8 cellular contexts compared by ENCODE assay signal in genomic region chr1:19596719-19597462, GRCh38. TPM values are rescaled to one million over a fixed set of nuclear protein-coding genes. Genes with fewer than 3 reads are reported as not detected.
DNase-seq lines count a peak whose midpoint lies in the region; ATAC-seq and TF ChIP-seq lines count a peak whose summit lies in the region.

No MANE protein-coding gene starts in this region.

- H3K4me1 ChIP-seq in BLaER1 (peaks cover 19% of the 10 kb centered on the region), colonic mucosa (peaks cover 3% of the 10 kb centered on the region)

- H3K9ac ChIP-seq in BLaER1 (peak overlapping the region; percentile 97), colonic mucosa (ENCODE audit: low read depth in 2 of 2, low read length in 2 of 2) (peak overlapping the region; percentile 96 to 99)

- H3K27ac ChIP-seq in BLaER1 (peak overlapping the region; percentile 96), colonic mucosa (peak overlapping the region; percentile 96)

- H3K4me3 ChIP-seq in BLaER1 (peak overlapping the region; percentile 96), colonic mucosa (peak overlapping the region; percentile 96)

- no peaks in the 10 kb centered on the region for H3K27me3 ChIP-seq in BLaER1
- no peaks in the 10 kb centered on the region for H3K27me3 ChIP-seq in colonic mucosa

- peaks cover 39% of the 10 kb centered on the region for H4K20me1 ChIP-seq in BLaER1

- intact Hi-C loops in colonic mucosa (cut with DNase I), result loop anchor here (5.0 kb wide), 1 partner anchor 45 kb away; the partner anchor contains the start of gene NBL1

- H3K4me2 ChIP-seq in BLaER1, result peak overlapping the region; percentile 84

- H3K36me3 ChIP-seq in BLaER1 (peaks cover 24% of the 10 kb centered on the region), colonic mucosa (no peaks in the 10 kb centered on the region)

- DNase-seq in NCI-H524 treated with DMSO at 0.1 percent for 48 hours (lab: John Stamatoyannopoulos, UW) (peak; percentile 74), colonic mucosa (peak; percentile 98), kidney tubule cell (ENCODE audit: low spot score) (peak; percentile 99)
- DNase-seq in activated CD4-positive, alpha-beta T cell treated with anti-CD3 and anti-CD28 coated beads for 48 hours, result peak; percentile 98
- DNase-seq in stimulated activated CD4-positive, alpha-beta T cell treated with anti-CD3 and anti-CD28 coated beads, Interleukin-1b, Interleukin-23, amount 100 ng/mL, for 1 hour (ENCODE audit: low read depth in 2 of 2), result peak; percentile 84 to 94

- TF ChIP-seq CTCF in colonic mucosa (IDR thresholded peaks at IDR 0.05), result no peak

- peak; percentile 83 for ATAC-seq in GM19324 (IDR thresholded peaks at IDR 0.05; ENCODE audit: low FRiP score, unreplicated experiment)
- ATAC-seq in HG03460 (IDR thresholded peaks at IDR 0.05; ENCODE audit: unreplicated experiment), result peak; percentile 84

- H3K9me3 ChIP-seq in BLaER1 (no peaks in the 10 kb centered on the region), colonic mucosa (no peaks in the 10 kb centered on the region)

RNA-seq across cellular contexts. Expression of gene NBL1, which starts 47.2 kb away (rescaled TPM):
- total RNA-seq in colonic mucosa, result 100 to 1,000 TPM; 340 to 393 TPM

Comparison
In these comparisons a context has a peak if more than half of its experiments do, and no peak if none do; other contexts are left out.
1. Peak in every context shown above with its lines: DNase-seq, ATAC-seq, H3K4me3 ChIP-seq and H3K27ac ChIP-seq.